Comparison of ENCODE assay signal across 8 cellular contexts in genomic region chr5:132103969-132104391, GRCh38. TPM values are rescaled to one million over a fixed set of nuclear protein-coding genes. Genes with fewer than 3 reads are reported as not detected.
DNase-seq lines count a peak whose midpoint lies in the region; ATAC-seq and FAIRE-seq lines count a peak whose summit lies in the region.

No MANE protein-coding gene starts in this region.

- H3K27me3 Mint-ChIP-seq in T-helper 1 cell treated with Interleukin-12 subunit alpha and Interleukin-12 subunit beta and Interleukin-4 antibody, amounts not matched to agents 30 μg/mL and 1 μg/mL, for 36 hours (ENCODE audit: low read depth): no peaks in the 10 kb centered on the region

- H3K27me3 ChIP-seq in small intestine (ENCODE audit: control insufficient read depth in 2 of 2, insufficient read depth in 2 of 2, low read length in 2 of 2): no peaks in the 10 kb centered on the region

- no peaks in the 10 kb centered on the region for H3K9me3 ChIP-seq in small intestine (ENCODE audit: control insufficient read depth, low read depth)

- FAIRE-seq in small intestine (lab: Jason Lieb, UNC): no peak

- H3K36me3 ChIP-seq in small intestine (ENCODE audit: control insufficient read depth in 2 of 2, insufficient read depth in 2 of 2, low read length in 2 of 2): no peaks in the 10 kb centered on the region

- H3K36me3 Mint-ChIP-seq in T-helper 1 cell treated with Interleukin-12 subunit alpha and Interleukin-12 subunit beta and Interleukin-4 antibody, amounts not matched to agents 30 μg/mL and 1 μg/mL, for 36 hours (ENCODE audit: low read depth): peaks cover 16% of the 10 kb centered on the region

- peak overlapping the region; percentile 52 for H3K4me3 Mint-ChIP-seq in T-helper 1 cell treated with Interleukin-12 subunit alpha and Interleukin-12 subunit beta and Interleukin-4 antibody, amounts not matched to agents 30 μg/mL and 1 μg/mL, for 36 hours

- peak overlapping the region; percentile 90 for H3K27ac Mint-ChIP-seq in T-helper 1 cell treated with Interleukin-12 subunit alpha and Interleukin-12 subunit beta and Interleukin-4 antibody, amounts not matched to agents 30 μg/mL and 1 μg/mL, for 36 hours

- peak overlapping the region; percentile 16 to 37 for H3K27ac ChIP-seq in small intestine (ENCODE audit: low read depth in 1 of 2, low read length in 1 of 2)

- ATAC-seq in HG02885 (IDR thresholded peaks at IDR 0.05; ENCODE audit: poor library complexity, unreplicated experiment) (peak; percentile 16), GM18520 (IDR thresholded peaks at IDR 0.05; ENCODE audit: unreplicated experiment) (no peak)

- H3K9me3 Mint-ChIP-seq in T-helper 1 cell treated with Interleukin-12 subunit alpha and Interleukin-12 subunit beta and Interleukin-4 antibody, amounts not matched to agents 30 μg/mL and 1 μg/mL, for 36 hours: peaks cover 4% of the 10 kb centered on the region

- H3K4me3 ChIP-seq in small intestine (ENCODE audit: low read depth in 1 of 2, low read length in 2 of 2): no peak overlapping the region

- peak; percentile 46 for DNase-seq in NCI-H510A treated with DMSO at 0.1 percent for 48 hours (lab: John Stamatoyannopoulos, UW)
- no peak for DNase-seq in NCI-H510A (lab: John Stamatoyannopoulos, UW)
- DNase-seq in small intestine: no peak
- no peak for DNase-seq in NCI-H146 (lab: John Stamatoyannopoulos, UW)
- no peak for DNase-seq in ACHN

- H3K4me1 Mint-ChIP-seq in T-helper 1 cell treated with Interleukin-12 subunit alpha and Interleukin-12 subunit beta and Interleukin-4 antibody, amounts not matched to agents 30 μg/mL and 1 μg/mL, for 36 hours (ENCODE audit: low read depth): peaks cover 80% of the 10 kb centered on the region

- WGBS in small intestine, 3 donors: 68 to 72% (median 69%) methylated on average over 6 of the region's 6 CpGs

- no peaks in the 10 kb centered on the region for H3K4me1 ChIP-seq in small intestine (ENCODE audit: control insufficient read depth in 2 of 2, insufficient read depth in 1 of 2, low read depth in 1 of 2, low read length in 1 of 2)

- in situ Hi-C loops in ACHN (cut with HindIII; ENCODE audit: low pct_ligation_motif_present, low pct_unique_long_range_greater_than_20kb, low sequenced_read_pairs): no loop called here

RNA-seq across cellular contexts. Expression of gene CSF2, which starts 30.4 kb away (rescaled TPM):
- under 1 TPM in 1 of 3 donors, not detected in 2; 0.25 TPM for polyA plus RNA-seq in small intestine

RNA-seq across cellular contexts. Expression of gene IL3, which starts 43.5 kb away (rescaled TPM):
- polyA plus RNA-seq in small intestine: not detected
